8 cellular contexts compared by ENCODE assay signal in the genomic region with DNA sequence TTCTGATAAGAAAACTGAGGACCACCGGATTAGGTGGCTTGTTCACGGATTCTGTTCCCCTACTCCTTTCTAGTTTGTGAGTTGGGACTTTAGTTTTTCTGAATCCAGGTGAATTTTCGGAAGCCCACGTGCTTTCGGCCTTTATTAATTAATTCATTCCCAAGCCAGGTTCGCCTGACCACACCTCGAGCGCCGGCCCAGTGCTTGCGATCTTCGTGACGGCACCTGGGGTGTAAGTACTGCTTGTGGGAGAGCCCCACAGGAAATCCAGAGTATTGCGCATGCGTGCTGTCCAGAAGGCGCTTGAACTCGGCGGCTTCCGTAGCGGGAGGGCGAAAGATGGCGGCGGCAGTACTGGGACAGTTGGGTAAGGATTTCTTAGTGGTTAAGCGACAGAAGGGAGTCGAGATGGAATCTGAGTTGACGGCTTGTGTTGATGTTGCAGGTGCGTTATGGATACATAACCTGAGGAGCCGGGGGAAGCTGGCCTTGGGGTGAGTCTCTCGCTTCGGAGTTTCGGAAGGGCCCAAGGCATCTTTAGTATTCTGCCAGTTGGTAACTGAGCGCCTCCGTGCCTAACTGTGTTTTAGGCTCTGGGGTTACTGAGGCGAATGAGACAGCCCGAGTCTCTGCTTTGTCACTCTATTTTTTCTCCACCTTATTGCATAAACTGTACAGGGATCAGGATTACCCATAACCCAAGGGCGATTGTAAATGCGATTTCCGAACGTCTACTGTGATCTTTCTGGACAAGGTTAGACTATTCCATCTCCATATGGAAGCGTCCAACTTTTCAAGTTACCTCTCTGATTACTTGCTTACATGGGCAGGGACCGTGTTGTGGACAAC. TPM values are rescaled to one million over a fixed set of nuclear protein-coding genes. Genes with fewer than 3 reads are reported as not detected.
DNase-seq lines count a peak whose midpoint lies in the region; ATAC-seq, FAIRE-seq and TF ChIP-seq lines count a peak whose summit lies in the region.

Gene MRPL22 (plus strand): TSS at position 302 of the 849 bp plus-strand sequence. CDS start 38 bp downstream, at position 340.

- ATAC-seq in HG02981 (IDR thresholded peaks at IDR 0.05; ENCODE audit: unreplicated experiment), result peak; percentile 39

- H3K4me2 ChIP-seq in hepatocyte, result peak within 1 kb of the TSS; percentile 92

- FAIRE-seq in GM18507 (lab: Jason Lieb, UNC), result peak; percentile 93

- H3K4me1 ChIP-seq in hepatocyte (ENCODE audit: insufficient read depth), result peaks cover 20% of the 10 kb centered on the region
- H3K4me1 ChIP-seq in rectal smooth muscle tissue (ENCODE audit: control insufficient read depth, insufficient read depth, low read length), result peaks cover 19% of the 10 kb centered on the region
- peaks cover 47% of the 10 kb centered on the region for H3K4me1 ChIP-seq in vagina

- H2AFZ ChIP-seq in hepatocyte, result peak within 1 kb of the TSS; percentile 73

- H3K79me2 ChIP-seq in hepatocyte, result peaks cover 54% of the 10 kb centered on the region

- H3K9me2 ChIP-seq in hepatocyte (replicated peaks; ENCODE audit: insufficient read depth), result no peaks in the 10 kb centered on the region

- DNase-seq in GM18507 (ENCODE audit: extremely low spot score, insufficient read length, low read depth) (peak; percentile 89), NCI-H2081 (lab: John Stamatoyannopoulos, UW) (peak; percentile 87 to 93), T-helper 9 cell (peak; percentile 94), astrocyte of the cerebellum (ENCODE audit: low read depth) (peak; percentile 83), hepatocyte (ENCODE audit: low spot score) (peak; percentile 97), vagina (ENCODE audit: extremely low spot score in 2 of 2) (peak in 1 of 2 donors; percentile 94)

- TF ChIP-seq POLR2A in vagina (IDR thresholded peaks at IDR 0.05), result no peak

- H3K9ac ChIP-seq in rectal smooth muscle tissue (ENCODE audit: low read length), result peak within 1 kb of the TSS; percentile 99

- in situ Hi-C loops in astrocyte of the cerebellum (cut with HindIII; ENCODE audit: low sequenced_read_pairs), result no loop called here

- 4% methylated on average over 36 of the region's 40 CpGs for WGBS in hepatocyte (ENCODE audit: low lambda C conversion rate, missing lambda C conversion rate)

- H3K27ac ChIP-seq in hepatocyte (peak within 1 kb of the TSS; percentile 82), rectal smooth muscle tissue (ENCODE audit: low read depth, low read length) (peak within 1 kb of the TSS; percentile 70), vagina (peak within 1 kb of the TSS; percentile 43)

- no peaks in the 10 kb centered on the region for H3K9me3 ChIP-seq in hepatocyte (ENCODE audit: low read depth)
- H3K9me3 ChIP-seq in vagina, result no peaks in the 10 kb centered on the region

- no peaks in the 10 kb centered on the region for H3K36me3 ChIP-seq in hepatocyte (replicated peaks; ENCODE audit: insufficient read depth, low read depth)
- H3K36me3 ChIP-seq in rectal smooth muscle tissue (ENCODE audit: control insufficient read depth, insufficient read depth, low read length), result no peaks in the 10 kb centered on the region
- H3K36me3 ChIP-seq in vagina, result no peaks in the 10 kb centered on the region

- intact Hi-C loops in vagina (cut with DNase I), result no loop called here

- H3K4me3 ChIP-seq in astrocyte of the cerebellum (ENCODE audit: low read depth, low read length), result peak within 1 kb of the TSS; percentile 61
- peak within 1 kb of the TSS; percentile 72 for H3K4me3 ChIP-seq in hepatocyte
- peak within 1 kb of the TSS; percentile 98 for H3K4me3 ChIP-seq in rectal smooth muscle tissue (ENCODE audit: low read length)
- H3K4me3 ChIP-seq in vagina, result peak within 1 kb of the TSS; percentile 57 to 61

- no peak for TF ChIP-seq CTCF in astrocyte of the cerebellum (IDR thresholded peaks at IDR 0.05; ENCODE audit: low read depth, low read length, missing control alignments)
- no peak for TF ChIP-seq CTCF in hepatocyte (IDR thresholded peaks at IDR 0.05; ENCODE audit: poor library complexity)
- TF ChIP-seq CTCF in vagina (IDR thresholded peaks at IDR 0.05), result peak in 1 of 3 experiments; percentile 26

- no peaks in the 10 kb centered on the region for H3K27me3 ChIP-seq in hepatocyte
- no peaks in the 10 kb centered on the region for H3K27me3 ChIP-seq in rectal smooth muscle tissue (ENCODE audit: control insufficient read depth, insufficient read depth, low read length)
- no peaks in the 10 kb centered on the region for H3K27me3 ChIP-seq in vagina

- H4K20me1 ChIP-seq in hepatocyte (ENCODE audit: insufficient read depth, poor library complexity, severe bottlenecking), result peaks cover 6% of the 10 kb centered on the region

RNA-seq across cellular contexts. Expression of gene MRPL22, which starts in this region (rescaled TPM):
- 28.7 and 34.4 TPM in 2 replicates for total RNA-seq in hepatocyte
- polyA plus RNA-seq in hepatocyte, result 96.7 and 111 TPM in 2 replicates
- 24.8 TPM for total RNA-seq in vagina
